ENCODE assay signal across 8 cellular contexts in the genomic region with DNA sequence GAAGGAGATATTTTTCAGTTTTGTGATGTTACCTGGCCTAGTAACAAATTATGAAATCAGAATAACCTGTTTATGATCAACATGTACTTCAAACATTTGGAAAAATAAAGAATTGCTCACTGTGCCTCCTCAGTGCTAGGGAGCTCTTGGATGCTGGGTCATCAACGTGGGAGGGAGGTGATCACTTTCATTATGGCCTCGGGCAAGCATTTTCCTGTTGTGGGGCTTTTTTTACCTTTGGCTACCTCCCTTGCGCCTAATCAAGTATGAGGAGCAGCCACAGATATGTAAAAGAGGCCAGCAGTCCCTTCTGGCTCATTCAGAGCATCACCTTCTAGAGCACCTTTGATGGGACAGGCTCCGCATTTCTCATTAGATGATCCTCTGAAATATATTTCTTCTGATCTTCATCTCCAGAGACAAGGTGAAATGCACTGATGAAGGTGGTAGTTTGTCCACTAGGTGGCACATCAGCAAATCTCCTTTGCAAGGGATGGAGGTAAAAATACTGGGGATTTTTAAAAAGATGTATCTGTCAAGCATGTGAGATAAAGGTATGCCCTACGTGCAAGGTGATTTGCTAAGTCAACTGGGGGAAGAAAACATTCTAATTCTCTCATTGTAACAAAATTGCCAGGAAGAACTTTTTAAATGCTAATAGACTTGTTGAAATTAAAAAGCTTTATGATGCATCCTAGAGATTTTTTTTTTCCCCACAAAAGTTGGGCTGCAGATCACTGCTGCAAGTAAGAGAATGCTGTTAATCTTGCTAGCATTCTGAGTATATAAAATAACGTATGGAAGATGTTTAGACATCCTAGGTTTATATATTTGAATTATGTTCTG.
DNase-seq lines count a peak whose midpoint lies in the region; ATAC-seq, FAIRE-seq and TF ChIP-seq lines count a peak whose summit lies in the region.

No MANE protein-coding gene starts in this region.

- ATAC-seq in GM19328 (IDR thresholded peaks at IDR 0.05; ENCODE audit: unreplicated experiment) = peak; percentile 64
- no peak for ATAC-seq in GM18502 (IDR thresholded peaks at IDR 0.05; ENCODE audit: poor library complexity, unreplicated experiment)

- WGBS in esophagus squamous epithelium, 2 donors = 22 to 25% methylated on average over 6 of the region's 6 CpGs

- H4K20me1 ChIP-seq in neural progenitor cell (ENCODE audit: low read depth) = no peaks in the 10 kb centered on the region

- peak overlapping the region; percentile 2 for H2AFZ ChIP-seq in neural progenitor cell (replicated peaks)

- no peaks in the 10 kb centered on the region for H3K4me1 Mint-ChIP-seq in neural progenitor cell

- TF ChIP-seq CTCF in esophagus squamous epithelium (IDR thresholded peaks at IDR 0.05) = peak; percentile 53 to 78 (median 71)
- TF ChIP-seq CTCF in neural progenitor cell (IDR thresholded peaks at IDR 0.05) = peak; percentile 86

- H3K27ac ChIP-seq in esophagus squamous epithelium (no peak overlapping the region), neural progenitor cell (no peak overlapping the region)

- H3K9me3 ChIP-seq in esophagus squamous epithelium (no peaks in the 10 kb centered on the region), neural progenitor cell (ENCODE audit: low read depth) (no peaks in the 10 kb centered on the region)

- intact Hi-C loops in esophagus squamous epithelium (cut with DNase I) = no loop called here

- H3K4me1 ChIP-seq in esophagus squamous epithelium (no peaks in the 10 kb centered on the region), neural progenitor cell (peaks cover 9% of the 10 kb centered on the region)

- H3K27ac Mint-ChIP-seq in neural progenitor cell = no peak overlapping the region

- H3K36me3 Mint-ChIP-seq in neural progenitor cell = no peaks in the 10 kb centered on the region

- H3K36me3 ChIP-seq in esophagus squamous epithelium (no peaks in the 10 kb centered on the region), neural progenitor cell (no peaks in the 10 kb centered on the region)

- H3K27me3 ChIP-seq in esophagus squamous epithelium = no peaks in the 10 kb centered on the region
- no peaks in the 10 kb centered on the region for H3K27me3 ChIP-seq in neural progenitor cell

- peak; percentile 58 for DNase-seq in DMS53 treated with DMSO at 0.1 percent for 48 hours (lab: John Stamatoyannopoulos, UW; ENCODE audit: unreplicated experiment)
- DNase-seq in MV-4-11 (lab: John Stamatoyannopoulos, UW) = peak; percentile 22
- DNase-seq in activated CD4-positive, CD25-positive, alpha-beta regulatory T cell treated with anti-CD3 and anti-CD28 coated beads, Interleukin-2, amount 50 U/mL, for 16 hours (ENCODE audit: low read depth, low spot score) = peak; percentile 18
- DNase-seq in esophagus squamous epithelium (lab: John Stamatoyannopoulos, UW) = no peak
- DNase-seq in neural progenitor cell (ENCODE audit: low spot score) = peak; percentile 57
- no peak for DNase-seq in RCC 7860 (ENCODE audit: low spot score)

- H3K4me3 ChIP-seq in esophagus squamous epithelium (no peak overlapping the region), neural progenitor cell (no peak overlapping the region)

- H3K27me3 Mint-ChIP-seq in neural progenitor cell (ENCODE audit: insufficient read depth, low read depth) = no peaks in the 10 kb centered on the region

- H3K79me2 ChIP-seq in neural progenitor cell (ENCODE audit: low read depth) = no peaks in the 10 kb centered on the region

- TF ChIP-seq POLR2A in esophagus squamous epithelium (IDR thresholded peaks at IDR 0.05) = no peak

- H3K9ac ChIP-seq in neural progenitor cell = no peak overlapping the region

- no peaks in the 10 kb centered on the region for H3F3A ChIP-seq in neural progenitor cell (ENCODE audit: low read depth)

- no peak overlapping the region for H3K4me2 ChIP-seq in neural progenitor cell

- no peak for FAIRE-seq in RCC 7860 (lab: Jason Lieb, UNC)

- no peak overlapping the region for H3K4me3 Mint-ChIP-seq in neural progenitor cell

- H3K9me3 Mint-ChIP-seq in neural progenitor cell = no peaks in the 10 kb centered on the region

Comparison
In these comparisons a context has a peak if more than half of its experiments do, and no peak if none do; other contexts are left out.
1. DNase-seq: peak in DMS53 treated with DMSO at 0.1 percent for 48 hours (single experiment), MV-4-11 (single experiment), activated CD4-positive, CD25-positive, alpha-beta regulatory T cell treated with anti-CD3 and anti-CD28 coated beads, Interleukin-2, amount 50 U/mL, for 16 hours (single experiment) and neural progenitor cell (single experiment); none in esophagus squamous epithelium (single experiment) and RCC 7860 (single experiment).